ENCODE assay signal across 1 cellular context in genomic region chr19:54014920-54015560, GRCh38.
TF ChIP-seq lines count a peak whose summit lies in the region.

No MANE protein-coding gene starts in this region.

TF ChIP-seq in GM23338, 12 proteins besides CTCF, POLR2A, EP300 and RAD21:
- TF ChIP-seq JUNB (IDR thresholded peaks at IDR 0.05; ENCODE audit: unreplicated experiment), result no peak
- TF ChIP-seq EZH2 (IDR thresholded peaks at IDR 0.05; ENCODE audit: low read depth, unreplicated experiment), result no peak
- TF ChIP-seq REST (IDR thresholded peaks at IDR 0.05; ENCODE audit: unreplicated experiment), result no peak
- TF ChIP-seq NANOG (IDR thresholded peaks at IDR 0.05; ENCODE audit: borderline replicate concordance), result no peak
- no peak for TF ChIP-seq ZNF114 (CRISPR knock-in tag; IDR thresholded peaks at IDR 0.05)
